Comparison of ENCODE assay signal across 11 cellular contexts in the genomic region with DNA sequence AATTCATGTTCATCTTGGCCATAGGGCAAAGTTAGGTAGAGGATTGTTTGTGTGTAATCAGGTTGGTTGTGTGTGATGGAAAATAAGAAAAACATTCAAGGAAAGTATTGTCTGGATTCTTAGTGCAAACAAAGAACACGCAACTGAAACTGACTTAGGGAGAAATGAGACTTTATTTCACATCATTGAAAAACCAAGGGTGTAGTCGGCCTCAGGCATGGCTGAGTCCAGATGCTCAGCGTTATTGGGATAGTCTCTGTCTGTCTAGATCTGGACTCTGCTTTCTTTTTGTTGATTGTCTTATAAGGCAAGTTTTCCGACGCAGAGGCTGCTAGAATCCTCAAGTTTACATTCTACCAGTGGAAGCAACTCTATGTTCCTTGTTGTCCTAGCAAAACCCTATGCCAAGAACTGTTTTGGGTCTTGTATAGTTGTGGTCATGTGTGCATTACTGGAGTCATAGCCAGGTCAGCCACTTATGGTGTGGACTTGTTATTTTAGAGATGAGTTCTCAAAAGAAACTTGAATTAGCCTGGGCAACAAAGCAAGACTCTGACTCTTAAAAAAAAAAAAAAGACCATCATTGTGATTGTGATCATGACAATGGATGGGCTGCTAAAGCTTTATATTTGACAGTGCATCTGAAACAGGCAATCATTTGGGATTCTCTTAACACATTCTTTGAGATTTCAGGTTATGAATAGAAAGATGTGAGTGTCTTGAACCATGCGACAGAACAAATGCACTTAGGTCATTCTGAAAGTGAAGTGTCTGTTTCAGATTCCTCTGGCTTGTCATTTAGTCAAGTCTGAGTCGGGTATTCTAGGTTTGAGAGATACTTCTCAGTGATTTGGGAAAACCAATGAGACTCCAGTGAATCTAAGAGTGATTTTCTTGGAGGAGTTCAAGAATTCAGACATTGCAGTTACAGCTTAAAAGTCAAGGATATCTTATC.
DNase-seq lines count a peak whose midpoint lies in the region; ATAC-seq lines count a peak whose summit lies in the region.
"Had no signal": no experiment of that assay in that cellular context is flagged by ENCODE, and none has a peak within 500 bp of the region (broad histone marks: within the 10 kb centered on the region; RNA-seq: fewer than 3 reads in every experiment).

No MANE protein-coding gene starts in this region.

- no peak overlapping the region for H3K4me3 Mint-ChIP-seq in activated T-helper 17 cell treated with anti-CD3 and anti-CD28 coated beads, Interleukin-2, amount 50 U/mL, for 72 hours

- no peaks in the 10 kb centered on the region for H3K27me3 Mint-ChIP-seq in activated T-helper 17 cell treated with anti-CD3 and anti-CD28 coated beads, Interleukin-2, amount 50 U/mL, for 72 hours

- H3K4me1 Mint-ChIP-seq in activated T-helper 17 cell treated with anti-CD3 and anti-CD28 coated beads, Interleukin-2, amount 50 U/mL, for 72 hours = peaks cover 18% of the 10 kb centered on the region

- intact Hi-C loops in Right ventricle myocardium inferior (cut with DNase I) = no loop called here

- peaks cover 3% of the 10 kb centered on the region for H3K9me3 Mint-ChIP-seq in activated T-helper 17 cell treated with anti-CD3 and anti-CD28 coated beads, Interleukin-2, amount 50 U/mL, for 72 hours

- ATAC-seq in GM18858 (IDR thresholded peaks at IDR 0.05; ENCODE audit: unreplicated experiment) (peak; percentile 81), GM21381 (IDR thresholded peaks at IDR 0.05; ENCODE audit: unreplicated experiment) (peak; percentile 66), HG03025 (IDR thresholded peaks at IDR 0.05; ENCODE audit: low FRiP score, unreplicated experiment) (peak; percentile 69), Right ventricle myocardium inferior (no peak)
- ATAC-seq in activated T-helper 17 cell treated with anti-CD3 and anti-CD28 coated beads, Interleukin-2, amount 50 U/mL, for 72 hours (replicated peaks) = peak; percentile 85

- H3K36me3 Mint-ChIP-seq in activated T-helper 17 cell treated with anti-CD3 and anti-CD28 coated beads, Interleukin-2, amount 50 U/mL, for 72 hours (ENCODE audit: low read depth) = peaks cover 100% of the 10 kb centered on the region

- no peak for DNase-seq in NCI-H446 (lab: John Stamatoyannopoulos, UW)
- no peak for DNase-seq in Right ventricle myocardium inferior (ENCODE audit: missing footprints)
- DNase-seq in activated naive CD4-positive, alpha-beta T cell treated with Interleukin-2 at 50 U/mL for 16 hours = no peak
- no peak for DNase-seq in NCI-H526 treated with DMSO at 0.1 percent for 48 hours (lab: John Stamatoyannopoulos, UW)
- DNase-seq: activated CD8-positive, alpha-beta memory T cell treated with anti-CD3 and anti-CD28 coated beads, Interleukin-2, amount 50 U/mL, for 48 hours; effector CD8-positive, alpha-beta T cell; RPMI8226 had no signal

- H3K27ac Mint-ChIP-seq in activated T-helper 17 cell treated with anti-CD3 and anti-CD28 coated beads, Interleukin-2, amount 50 U/mL, for 72 hours = no peak overlapping the region
